ENCODE assay signal across 8 cellular contexts in genomic region chr3:52798978-52799476, GRCh38. TPM values are rescaled to one million over a fixed set of nuclear protein-coding genes. Genes with fewer than 3 reads are reported as not detected.
DNase-seq lines count a peak whose midpoint lies in the region; ATAC-seq and TF ChIP-seq lines count a peak whose summit lies in the region.

No MANE protein-coding gene starts in this region.

- in situ Hi-C loops in GM13976 (cut with MboI; ENCODE audit: low sequenced_read_pairs, unreplicated experiment) = no loop called here

- H3K27me3 ChIP-seq in WERI-Rb-1 (ENCODE audit: insufficient read depth, low read depth, severe bottlenecking) = no peaks in the 10 kb centered on the region
- no peaks in the 10 kb centered on the region for H3K27me3 ChIP-seq in aorta (ENCODE audit: control insufficient read depth in 1 of 2, insufficient read depth in 2 of 2, low read length in 1 of 2)

- H3K27ac ChIP-seq in WERI-Rb-1 (no peak overlapping the region), aorta (ENCODE audit: low read depth in 1 of 2, low read length in 2 of 2) (no peak overlapping the region)

- no peaks in the 10 kb centered on the region for H3K36me3 ChIP-seq in WERI-Rb-1
- no peaks in the 10 kb centered on the region for H3K36me3 ChIP-seq in aorta (ENCODE audit: control insufficient read depth in 1 of 2, insufficient read depth in 2 of 2, low read length in 1 of 2)

- intact Hi-C loops in aorta (cut with DNase I) = no loop called here

- H3K9me3 ChIP-seq in WERI-Rb-1 (ENCODE audit: severe bottlenecking) = no peaks in the 10 kb centered on the region
- H3K9me3 ChIP-seq in aorta (ENCODE audit: control insufficient read depth, low read length) = no peaks in the 10 kb centered on the region

- ATAC-seq in aorta (ENCODE audit: low FRiP score) (no peak), GM21447 (IDR thresholded peaks at IDR 0.05; ENCODE audit: unreplicated experiment) (no peak), GM21390 (IDR thresholded peaks at IDR 0.05; ENCODE audit: unreplicated experiment) (no peak)

- no peaks in the 10 kb centered on the region for H3K4me1 ChIP-seq in aorta (ENCODE audit: control insufficient read depth in 1 of 2, insufficient read depth in 2 of 2, low read length in 2 of 2)

- WGBS in aorta, 2 donors = 79 to 83% methylated on average over 14 of the region's 14 CpGs

- no peak overlapping the region for H3K4me3 ChIP-seq in AG10803 (ENCODE audit: low read length)
- H3K4me3 ChIP-seq in WERI-Rb-1 (ENCODE audit: low read depth, low read length) = no peak overlapping the region
- H3K4me3 ChIP-seq in aorta (ENCODE audit: low read length in 2 of 2) = no peak overlapping the region

- DNase-seq in AG10803 (ENCODE audit: low read depth) = no peak
- DNase-seq in GM13976 (ENCODE audit: low spot score) = peak; percentile 81
- peak; percentile 31 for DNase-seq in WERI-Rb-1
- peak; percentile 11 for DNase-seq in iris pigment epithelial cell (ENCODE audit: low read depth)
- no peak for DNase-seq in aorta
- no peak for DNase-seq in NCI-H446 treated with DMSO at 0.1 percent for 48 hours (lab: John Stamatoyannopoulos, UW)

- peak; percentile 38 for TF ChIP-seq CTCF in AG10803 (conservative IDR thresholded peaks at IDR 0.05; ENCODE audit: low read length)
- peak; percentile 45 for TF ChIP-seq CTCF in GM13976 (IDR thresholded peaks at IDR 0.05; ENCODE audit: borderline replicate concordance, control extremely low read depth, extremely low read depth, insufficient read depth, missing control alignments)
- TF ChIP-seq CTCF in WERI-Rb-1 (IDR thresholded peaks at IDR 0.05; ENCODE audit: low read depth, low read length) = peak; percentile 80

RNA-seq across cellular contexts. Expression of gene ITIH3, which starts 4.4 kb away (rescaled TPM):
- 1 to 10 TPM; 5.7 to 6.8 TPM for total RNA-seq in aorta
- polyA plus RNA-seq in aorta = 10 to 100 TPM in 1 of 2 donors, 1 to 10 TPM in 1; 2.4 to 75.1 TPM

RNA-seq across cellular contexts. Expression of gene ITIH1, which starts 21.6 kb away (rescaled TPM):
- total RNA-seq in aorta = not detected
- polyA plus RNA-seq in aorta = under 1 TPM in 1 of 2 donors, not detected in 1; 0.50 TPM

RNA-seq across cellular contexts. Expression of gene NEK4, which starts 28.3 kb away (rescaled TPM):
- 10 to 100 TPM; 21.7 to 22.1 TPM for total RNA-seq in aorta
- 1 to 10 TPM; 8.0 to 8.5 TPM for polyA plus RNA-seq in aorta

RNA-seq across cellular contexts. Expression of gene ITIH4, which starts 31.4 kb away (rescaled TPM):
- total RNA-seq in aorta = 10 to 100 TPM; 55.4 to 88.7 TPM
- 100 to 1,000 TPM in 1 of 2 donors, 10 to 100 TPM in 1; 25.0 to 368 TPM for polyA plus RNA-seq in aorta

RNA-seq across cellular contexts. Expression of gene MUSTN1, which starts 35.8 kb away (rescaled TPM):
- 10 to 100 TPM; 56.8 to 86.6 TPM for total RNA-seq in aorta
- 100 to 1,000 TPM in 1 of 2 donors, 10 to 100 TPM in 1; 29.7 to 474 TPM for polyA plus RNA-seq in aorta

Comparison
In these comparisons a context has a peak if more than half of its experiments do, and no peak if none do; other contexts are left out.
1. DNase-seq: peak in GM13976 (single experiment), WERI-Rb-1 (single experiment) and iris pigment epithelial cell (single experiment); none in AG10803 (single experiment), aorta (0 of 2) and NCI-H446 treated with DMSO at 0.1 percent for 48 hours (single experiment).
2. Peak in every context shown above with its lines, with median percentiles within 50 percentile points of each other: CTCF ChIP-seq.